23 cellular contexts compared by ENCODE assay signal in the genomic region with DNA sequence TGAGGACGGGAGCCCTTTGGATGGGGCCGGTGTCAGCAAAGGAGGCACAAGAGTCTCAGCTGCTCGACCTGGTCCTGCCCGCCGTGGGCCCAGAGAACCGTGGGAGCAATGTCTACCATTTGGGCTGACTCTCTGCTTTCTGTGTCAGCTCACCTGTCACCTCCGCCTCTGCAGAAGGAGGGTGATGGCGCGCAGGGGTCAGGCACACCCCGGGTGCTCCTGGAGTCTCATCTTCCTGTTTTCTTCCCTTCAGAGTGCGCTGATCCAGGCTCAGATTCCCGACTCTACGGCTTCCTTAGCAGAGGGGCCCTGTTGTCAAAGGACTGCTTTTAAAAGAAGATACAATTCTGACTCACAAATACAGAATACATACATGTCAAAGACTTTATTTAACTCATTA.
A peak's percentile ranks its signal among the peaks of the same experiment; 100 is the strongest.
DNase-seq lines count a peak whose midpoint lies in the region; ATAC-seq, FAIRE-seq and TF ChIP-seq lines count a peak whose summit lies in the region.
"Had no signal": no experiment of that assay in that cellular context is flagged by ENCODE, and none has a peak within 500 bp of the region (broad histone marks: within the 10 kb centered on the region; RNA-seq: fewer than 3 reads in every experiment).

No MANE protein-coding gene starts in this region.

- H3K4me1 ChIP-seq in ACC112 (ENCODE audit: control insufficient read depth, insufficient read depth, low read length, unreplicated experiment) (peaks cover 9% of the 10 kb centered on the region), neural progenitor cell (peaks cover 13% of the 10 kb centered on the region)
- H3K4me1 ChIP-seq: SJCRH30 had no signal

- DNase-seq in HTR-8/SVneo (ENCODE audit: insufficient read length, low spot score) (no peak), chondrocyte (ENCODE audit: low spot score) (peak; percentile 59), neural progenitor cell (ENCODE audit: low spot score) (peak; percentile 22), cerebellar nuclear complex (lab: John Stamatoyannopoulos, UW) (no peak), cortex of kidney (lab: John Stamatoyannopoulos, UW) (no peak), NCI-H510A (lab: John Stamatoyannopoulos, UW) (no peak)
- DNase-seq: activated CD4-positive, alpha-beta T cell treated with anti-CD3 and anti-CD28 coated beads, Interleukin-2, amount 50 U/mL, for 4 hours; activated gamma-delta T cell; amygdala; CD4-positive, alpha-beta T cell; effector memory CD8-positive, alpha-beta T cell; Kasumi-1; naive thymus-derived CD4-positive, alpha-beta T cell; NCI-H1105; NCI-H2107; SJCRH30; T-helper 17 cell; WERI-Rb-1 had no signal

- H3K27me3 ChIP-seq in ACC112 (ENCODE audit: insufficient read depth, low read length): no peaks in the 10 kb centered on the region
- no peaks in the 10 kb centered on the region for H3K27me3 ChIP-seq in neural progenitor cell
- H3K27me3 ChIP-seq: SJCRH30, upper lobe of left lung had no signal

- FAIRE-seq in HTR-8/SVneo (lab: Jason Lieb, UNC): peak; percentile 82
- FAIRE-seq: GM12892 had no signal

- H3K27me3 Mint-ChIP-seq in chondrocyte (ENCODE audit: low read depth): no peaks in the 10 kb centered on the region
- H3K27me3 Mint-ChIP-seq in neural progenitor cell (ENCODE audit: insufficient read depth, low read depth): peaks cover 14% of the 10 kb centered on the region
- H3K27me3 Mint-ChIP-seq: CD4-positive, alpha-beta T cell; stimulated activated naive CD8-positive, alpha-beta T cell treated with anti-CD3 and anti-CD28 coated beads, Interleukin-15, Interleukin-2, amounts not matched to agents 100 ng/mL and 50 ng/mL, for 24 hours had no signal

- H2AFZ ChIP-seq in ACC112 (ENCODE audit: low read length, unreplicated experiment): no peak overlapping the region
- no peak overlapping the region for H2AFZ ChIP-seq in neural progenitor cell (replicated peaks)

- H3K27ac ChIP-seq in ACC112 (ENCODE audit: low read depth, low read length) (peak overlapping the region; percentile 49; the same call in 1 of the 2 replicates), neural progenitor cell (no peak overlapping the region)
- H3K27ac ChIP-seq: SJCRH30, WERI-Rb-1 had no signal

- peaks cover 11% of the 10 kb centered on the region for H3F3A ChIP-seq in neural progenitor cell (ENCODE audit: low read depth)

- no peaks in the 10 kb centered on the region for H4K20me1 ChIP-seq in neural progenitor cell (ENCODE audit: low read depth)

- H3K4me1 Mint-ChIP-seq in chondrocyte (ENCODE audit: low read depth) (peaks cover 37% of the 10 kb centered on the region), neural progenitor cell (peaks cover 24% of the 10 kb centered on the region)
- H3K4me1 Mint-ChIP-seq: T-helper 17 cell had no signal

- ATAC-seq in HG02759 (IDR thresholded peaks at IDR 0.05; ENCODE audit: unreplicated experiment): no peak
- ATAC-seq: effector memory CD8-positive, alpha-beta T cell; T-helper 17 cell had no signal

- H3K4me3 ChIP-seq in ACC112 (ENCODE audit: low read depth, low read length) (no peak overlapping the region), neural progenitor cell (no peak overlapping the region)
- H3K4me3 ChIP-seq: SJCRH30, upper lobe of left lung had no signal

- H3K79me2 ChIP-seq in ACC112 (ENCODE audit: control insufficient read depth, insufficient read depth, low read length, unreplicated experiment) (no peaks in the 10 kb centered on the region), neural progenitor cell (ENCODE audit: low read depth) (no peaks in the 10 kb centered on the region)

- H3K36me3 Mint-ChIP-seq in chondrocyte (ENCODE audit: low read depth) (no peaks in the 10 kb centered on the region), neural progenitor cell (no peaks in the 10 kb centered on the region)
- H3K36me3 Mint-ChIP-seq: naive thymus-derived CD4-positive, alpha-beta T cell had no signal

- H3K36me3 ChIP-seq in ACC112 (ENCODE audit: insufficient read depth, low read length) (no peaks in the 10 kb centered on the region), neural progenitor cell (no peaks in the 10 kb centered on the region)
- H3K36me3 ChIP-seq: SJCRH30, upper lobe of left lung, WERI-Rb-1 had no signal

- TF ChIP-seq CTCF in chondrocyte (IDR thresholded peaks at IDR 0.05) (no peak), neural progenitor cell (IDR thresholded peaks at IDR 0.05) (no peak)

- no peak overlapping the region for H3K9ac ChIP-seq in neural progenitor cell

- H3K27ac Mint-ChIP-seq in chondrocyte (ENCODE audit: unreplicated experiment) (peak overlapping the region; percentile 90), neural progenitor cell (peak overlapping the region; percentile 61)
- H3K27ac Mint-ChIP-seq: CD4-positive, alpha-beta T cell; effector memory CD8-positive, alpha-beta T cell; naive thymus-derived CD4-positive, alpha-beta T cell; stimulated activated naive CD8-positive, alpha-beta T cell treated with anti-CD3 and anti-CD28 coated beads, Interleukin-15, Interleukin-2, amounts not matched to agents 100 ng/mL and 50 ng/mL, for 24 hours; T-helper 17 cell had no signal

- H3K9me3 Mint-ChIP-seq in chondrocyte (ENCODE audit: low read depth) (no peaks in the 10 kb centered on the region), neural progenitor cell (no peaks in the 10 kb centered on the region)
- H3K9me3 Mint-ChIP-seq: CD4-positive, alpha-beta T cell; effector memory CD8-positive, alpha-beta T cell; stimulated activated naive CD8-positive, alpha-beta T cell treated with anti-CD3 and anti-CD28 coated beads, Interleukin-15, Interleukin-2, amounts not matched to agents 100 ng/mL and 50 ng/mL, for 24 hours had no signal

- H3K9me3 ChIP-seq in neural progenitor cell (ENCODE audit: low read depth): no peaks in the 10 kb centered on the region
- H3K9me3 ChIP-seq: SJCRH30, upper lobe of left lung had no signal

- H3K4me3 Mint-ChIP-seq in chondrocyte (ENCODE audit: unreplicated experiment) (peak overlapping the region; percentile 29), neural progenitor cell (peak overlapping the region; percentile 67)
- H3K4me3 Mint-ChIP-seq: CD4-positive, alpha-beta T cell; effector memory CD8-positive, alpha-beta T cell; naive thymus-derived CD4-positive, alpha-beta T cell; stimulated activated naive CD8-positive, alpha-beta T cell treated with anti-CD3 and anti-CD28 coated beads, Interleukin-15, Interleukin-2, amounts not matched to agents 100 ng/mL and 50 ng/mL, for 24 hours; T-helper 17 cell had no signal

- H3K4me2 ChIP-seq in neural progenitor cell: peak overlapping the region; percentile 29

Comparison
In these comparisons a context has a peak if more than half of its experiments do, and no peak if none do; other contexts are left out.
1. DNase-seq: peak in chondrocyte (single experiment) and neural progenitor cell (single experiment); none in HTR-8/SVneo (single experiment), cerebellar nuclear complex (0 of 2), cortex of kidney (single experiment) and NCI-H510A (single experiment).